14 cellular contexts compared by ENCODE assay signal in the genomic region with DNA sequence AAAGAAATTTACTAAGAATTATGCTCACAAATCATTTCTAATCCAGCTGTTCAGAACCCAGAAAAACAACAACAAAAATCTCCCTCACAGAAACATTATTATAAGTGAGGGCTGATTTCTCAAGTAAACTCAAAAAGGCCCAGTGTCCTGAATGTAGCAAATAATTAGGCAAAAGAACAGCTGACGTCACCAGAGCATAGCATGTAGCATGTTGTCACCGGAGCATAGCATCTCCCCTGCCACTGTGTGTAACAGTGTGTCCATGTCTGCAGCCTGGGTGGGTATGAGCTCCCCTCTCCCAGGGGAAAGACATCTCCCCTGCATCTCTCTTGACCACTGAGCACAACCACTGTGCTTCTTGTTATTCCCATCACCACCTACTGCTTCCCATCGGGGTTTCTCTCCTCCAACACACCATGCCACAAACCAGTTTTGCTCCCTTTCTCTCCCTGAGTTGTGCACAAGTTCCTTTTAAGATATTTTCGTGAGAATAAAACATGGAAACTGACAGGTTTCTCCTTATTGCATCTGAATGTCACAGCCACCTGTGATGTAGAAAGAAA.
"Had no signal": no experiment of that assay in that cellular context is flagged by ENCODE, and none has a peak within 500 bp of the region (broad histone marks: within the 10 kb centered on the region; RNA-seq: fewer than 3 reads in every experiment).

No MANE protein-coding gene starts in this region.

- H3K4me2 ChIP-seq: hepatocyte had no signal

- H3K27me3 ChIP-seq: hepatocyte, tibial artery had no signal

- H3K27ac Mint-ChIP-seq: activated naive CD4-positive, alpha-beta T cell treated with anti-CD3 and anti-CD28 coated beads for 36 hours; nephron; T-cell had no signal

- H2AFZ ChIP-seq: hepatocyte had no signal

- DNase-seq: activated CD4-positive, alpha-beta T cell treated with anti-CD3 and anti-CD28 coated beads for 48 hours; activated naive CD4-positive, alpha-beta T cell treated with anti-CD3 and anti-CD28 coated beads for 36 hours; central memory CD4-positive, alpha-beta T cell; cortex of kidney; effector memory CD4-positive, alpha-beta T cell; stimulated activated CD4-positive, alpha-beta T cell treated with anti-CD3 and anti-CD28 coated beads, Interleukin-4, amount 100 ng/mL, for 1 hour; stimulated activated CD8-positive, alpha-beta memory T cell treated with anti-CD3 and anti-CD28 coated beads, Interleukin-4, amount 100 ng/mL, for 48 hours; stimulated activated naive CD8-positive, alpha-beta T cell treated with anti-CD3 and anti-CD28 coated beads, Interleukin-15, Interleukin-2, amounts not matched to agents 100 U/mL and 50 U/mL, for 24 hours; T-cell; tibial artery had no signal

- ATAC-seq: left lobe of liver; stimulated activated naive CD8-positive, alpha-beta T cell treated with anti-CD3 and anti-CD28 coated beads, Interleukin-15, Interleukin-2, amounts not matched to agents 100 U/mL and 50 U/mL, for 24 hours; T-cell had no signal

- H3K4me3 ChIP-seq: hepatocyte, SK-N-MC, tibial artery had no signal

- H3K9me3 ChIP-seq: tibial artery had no signal

- H3K27ac ChIP-seq: hepatocyte, SK-N-MC, tibial artery had no signal

- H3K4me1 Mint-ChIP-seq: T-cell had no signal

- H3K4me3 Mint-ChIP-seq: activated naive CD4-positive, alpha-beta T cell treated with anti-CD3 and anti-CD28 coated beads for 36 hours; nephron; T-cell had no signal
